Comparison of ENCODE assay signal across 8 cellular contexts in genomic region chr2:8684885-8685696, GRCh38. TPM values are rescaled to one million over a fixed set of nuclear protein-coding genes. Genes with fewer than 3 reads are reported as not detected.
DNase-seq lines count a peak whose midpoint lies in the region; ATAC-seq and TF ChIP-seq lines count a peak whose summit lies in the region.

No MANE protein-coding gene starts in this region.

- H3K36me3 Mint-ChIP-seq in CD4-positive, alpha-beta memory T cell, result peaks cover 0 to 25% of the 10 kb centered on the region in 2 donors
- peaks cover 5 to 20% (median 18%) of the 10 kb centered on the region in 3 experiments for H3K36me3 Mint-ChIP-seq in H9 (ENCODE audit: insufficient read depth in 1 of 3, low read depth in 3 of 3)
- H3K36me3 Mint-ChIP-seq in activated T-cell treated with anti-CD3 and anti-CD28 coated beads, Interleukin-2, amount 50 U/mL, for 24 hours (ENCODE audit: low read depth), result peaks cover 29% of the 10 kb centered on the region
- H3K36me3 Mint-ChIP-seq in natural killer cell, result peaks cover 20% of the 10 kb centered on the region

- peaks cover 14 to 38% (median 20%) of the 10 kb centered on the region in 4 donors for H3K4me1 Mint-ChIP-seq in CD4-positive, alpha-beta memory T cell
- H3K4me1 Mint-ChIP-seq in H9, result peaks cover 23 to 33% of the 10 kb centered on the region in 2 experiments
- peaks cover 23% of the 10 kb centered on the region for H3K4me1 Mint-ChIP-seq in activated T-cell treated with anti-CD3 and anti-CD28 coated beads, Interleukin-2, amount 50 U/mL, for 24 hours (ENCODE audit: low read depth)
- H3K4me1 Mint-ChIP-seq in natural killer cell, result peaks cover 35 to 40% of the 10 kb centered on the region in 2 donors

- H2BK12ac ChIP-seq in H9 (ENCODE audit: insufficient read length, low read depth, low read length), result no peak overlapping the region

- H3K27me3 Mint-ChIP-seq in CD4-positive, alpha-beta memory T cell, result peaks cover 0 to 4% of the 10 kb centered on the region in 2 donors
- H3K27me3 Mint-ChIP-seq in H9 (ENCODE audit: low read depth) (peaks cover 13% of the 10 kb centered on the region), natural killer cell (ENCODE audit: low read depth in 2 of 2) (no peaks in the 10 kb centered on the region)
- peaks cover 7% of the 10 kb centered on the region for H3K27me3 Mint-ChIP-seq in activated T-cell treated with anti-CD3 and anti-CD28 coated beads, Interleukin-2, amount 50 U/mL, for 24 hours

- H3K27me3 ChIP-seq in CD4-positive, alpha-beta memory T cell (ENCODE audit: insufficient read depth, low read length), result no peaks in the 10 kb centered on the region
- H3K27me3 ChIP-seq in H9 (ENCODE audit: insufficient read depth, low read length), result peaks cover 12% of the 10 kb centered on the region; the same call in 1 of the 2 replicates
- no peaks in the 10 kb centered on the region for H3K27me3 ChIP-seq in fibroblast of lung (ENCODE audit: control insufficient read depth, insufficient read depth, low read length)
- peaks cover 3% of the 10 kb centered on the region for H3K27me3 ChIP-seq in thymus (ENCODE audit: control insufficient read depth, insufficient read depth)

- H3K4me3 Mint-ChIP-seq in CD4-positive, alpha-beta memory T cell, result peak overlapping the region; percentile 88 to 100 (median 96)
- H3K4me3 Mint-ChIP-seq in H9, result peak overlapping the region; percentile 66 to 83
- H3K4me3 Mint-ChIP-seq in activated T-cell treated with anti-CD3 and anti-CD28 coated beads, Interleukin-2, amount 50 U/mL, for 24 hours, result peak overlapping the region; percentile 92
- H3K4me3 Mint-ChIP-seq in natural killer cell, result peak overlapping the region; percentile 99

- peaks cover 20% of the 10 kb centered on the region for H3K23me2 ChIP-seq in H9 (ENCODE audit: insufficient read length, low read depth, low read length, poor library complexity, severe bottlenecking)

- CTCF ChIA-PET in CD4-positive, alpha-beta memory T cell (lab: Charles Lee; ENCODE audit: partially characterized antibody), result interaction anchor here (0.8 to 1.8 kb wide), 9 partner anchors 8 to 1590 kb away, joined by 3 to 31 read pairs (median 3); no protein-coding TSS in a partner anchor

- H2BK15ac ChIP-seq in H9 (ENCODE audit: low read depth, low read length), result no peak overlapping the region

- peak overlapping the region; percentile 46 for H3K27ac ChIP-seq in CD4-positive, alpha-beta memory T cell (ENCODE audit: low read depth, low read length)
- H3K27ac ChIP-seq in H9 (ENCODE audit: insufficient read length, low read depth, low read length), result no peak overlapping the region
- H3K27ac ChIP-seq in fibroblast of lung (ENCODE audit: insufficient read depth, low read length), result peak overlapping the region; percentile 39
- peak overlapping the region; percentile 86 for H3K27ac ChIP-seq in thymus (ENCODE audit: low read depth)

- H4K8ac ChIP-seq in H9 (replicated peaks; ENCODE audit: insufficient read length, low read depth, low read length), result no peak overlapping the region

- H3K9me3 Mint-ChIP-seq in CD4-positive, alpha-beta memory T cell, result peaks cover 0 to 5% (median 0%) of the 10 kb centered on the region in 8 donors
- peaks cover 0 to 7% of the 10 kb centered on the region in 2 experiments; a peak in 2 of 5 replicates for H3K9me3 Mint-ChIP-seq in H9
- H3K9me3 Mint-ChIP-seq in activated T-cell treated with anti-CD3 and anti-CD28 coated beads, Interleukin-2, amount 50 U/mL, for 24 hours, result no peaks in the 10 kb centered on the region
- no peaks in the 10 kb centered on the region for H3K9me3 Mint-ChIP-seq in natural killer cell

- no peak overlapping the region for H3K14ac ChIP-seq in H9 (ENCODE audit: insufficient read depth, low read length)

- H3K23ac ChIP-seq in H9 (ENCODE audit: insufficient read length, low read depth, low read length), result no peak overlapping the region

- no peak overlapping the region for H2AK5ac ChIP-seq in H9 (ENCODE audit: insufficient read length, low read length)

- TF ChIP-seq CTCF in H9 (conservative IDR thresholded peaks at IDR 0.05) (no peak), fibroblast of lung (conservative IDR thresholded peaks at IDR 0.05 in 1 of 2, IDR thresholded peaks at IDR 0.05 in 1 of 2; ENCODE audit: low read depth in 1 of 2, low read length in 2 of 2) (no peak), natural killer cell (IDR thresholded peaks at IDR 0.05) (no peak)

- intact Hi-C loops in CD4-positive, alpha-beta memory T cell (cut with micrococcal nuclease), result loop anchor here (1.0 to 10.0 kb wide), 8 partner anchors 110 to 1588 kb away; partner anchors contain the start of genes KIDINS220 and MBOAT2
- intact Hi-C loops in natural killer cell (cut with micrococcal nuclease), result loop anchor here (5.0 to 10.0 kb wide), 6 partner anchors 143 to 938 kb away; no protein-coding TSS in a partner anchor

- H3K4me3 ChIP-seq in CD4-positive, alpha-beta memory T cell (ENCODE audit: low read length in 2 of 2), result peak overlapping the region; percentile 11 to 63
- peak overlapping the region; percentile 54 to 95 (median 73) for H3K4me3 ChIP-seq in fibroblast of lung (replicated peaks in 1 of 4; ENCODE audit: control extremely low read depth in 1 of 4, insufficient read depth in 1 of 4, low read depth in 3 of 4, low read length in 4 of 4)
- H3K4me3 ChIP-seq in thymus (ENCODE audit: low read length), result peak overlapping the region; percentile 62

- no peak overlapping the region for H2BK120ac ChIP-seq in H9 (ENCODE audit: low read depth, low read length, poor library complexity, severe bottlenecking)

- H3K56ac ChIP-seq in H9 (ENCODE audit: insufficient read length, low read depth, low read length), result no peak overlapping the region

- H3K4me2 ChIP-seq in H9 (ENCODE audit: insufficient read depth, insufficient read length, low read length) (peak overlapping the region; percentile 29), fibroblast of lung (ENCODE audit: extremely low read depth, insufficient read depth, low read length) (peak overlapping the region; percentile 88)

- peak overlapping the region; percentile 87 to 98 (median 91) for H3K27ac Mint-ChIP-seq in CD4-positive, alpha-beta memory T cell
- no peak overlapping the region for H3K27ac Mint-ChIP-seq in H9
- H3K27ac Mint-ChIP-seq in activated T-cell treated with anti-CD3 and anti-CD28 coated beads, Interleukin-2, amount 50 U/mL, for 24 hours, result peak overlapping the region; percentile 95
- H3K27ac Mint-ChIP-seq in natural killer cell, result peak overlapping the region; percentile 97 to 98

- no peaks in the 10 kb centered on the region for H3K9me3 ChIP-seq in CD4-positive, alpha-beta memory T cell (ENCODE audit: control insufficient read depth in 1 of 2, low read length in 2 of 2)
- H3K9me3 ChIP-seq in H9 (ENCODE audit: control insufficient read depth, low read depth, low read length) (no peaks in the 10 kb centered on the region), fibroblast of lung (ENCODE audit: control insufficient read depth, insufficient read depth, low read depth, low read length) (no peaks in the 10 kb centered on the region), thymus (ENCODE audit: control insufficient read depth) (no peaks in the 10 kb centered on the region)

- no peaks in the 10 kb centered on the region for H3K36me3 ChIP-seq in CD4-positive, alpha-beta memory T cell (ENCODE audit: insufficient read depth, low read length)
- H3K36me3 ChIP-seq in fibroblast of lung (ENCODE audit: control insufficient read depth, insufficient read depth, low read length) (no peaks in the 10 kb centered on the region), thymus (ENCODE audit: control insufficient read depth, insufficient read depth) (no peaks in the 10 kb centered on the region)

- H2BK20ac ChIP-seq in H9 (ENCODE audit: low read depth, low read length, poor library complexity, severe bottlenecking), result no peak overlapping the region

- no peak overlapping the region for H4K5ac ChIP-seq in H9 (ENCODE audit: insufficient read length, low read depth, low read length)

- peaks cover 18% of the 10 kb centered on the region for H3K4me1 ChIP-seq in CD4-positive, alpha-beta memory T cell (ENCODE audit: insufficient read depth, low read length)
- H3K4me1 ChIP-seq in H9 (ENCODE audit: insufficient read depth, low read length), result no peaks in the 10 kb centered on the region; the same call in 1 of the 2 replicates
- peaks cover 4% of the 10 kb centered on the region for H3K4me1 ChIP-seq in fibroblast of lung (ENCODE audit: control insufficient read depth, extremely low read depth, insufficient read depth, low read length)
- H3K4me1 ChIP-seq in thymus (ENCODE audit: control insufficient read depth, insufficient read depth, low read length), result peaks cover 12% of the 10 kb centered on the region

- no CpG with 5 or more reads among the region's 87 CpGs for WGBS in H9 (ENCODE audit: extremely low coverage, insufficient read length, low lambda C conversion rate)
- 2% methylated on average over 87 of the region's 87 CpGs for WGBS in thymus

- peak in 1 of 3 donors; percentile 0 for ATAC-seq in natural killer cell
- no peak for ATAC-seq in GM19324 (IDR thresholded peaks at IDR 0.05; ENCODE audit: low FRiP score, unreplicated experiment)

- H3K79me2 ChIP-seq in H9 (ENCODE audit: insufficient read depth, low read length) (peaks cover 2% of the 10 kb centered on the region; the same call in 1 of the 2 replicates), fibroblast of lung (ENCODE audit: control insufficient read depth, insufficient read depth, low read length) (peaks cover 19% of the 10 kb centered on the region)

- H3K9ac ChIP-seq in H9 (ENCODE audit: extremely low read depth, insufficient read length, low read length) (no peak overlapping the region), fibroblast of lung (ENCODE audit: insufficient read depth, low read length) (peak overlapping the region; percentile 51)

- H4K91ac ChIP-seq in H9 (ENCODE audit: insufficient read length, low read depth, low read length), result no peak overlapping the region

- H2BK5ac ChIP-seq in H9 (ENCODE audit: insufficient read length, low read length), result no peak overlapping the region

- H3K18ac ChIP-seq in H9 (ENCODE audit: insufficient read length, low read depth, low read length), result no peak overlapping the region

- H3K79me1 ChIP-seq in H9 (ENCODE audit: insufficient read depth, low read depth, low read length, poor library complexity, severe bottlenecking), result no peaks in the 10 kb centered on the region

- POLR2A ChIA-PET in CD4-positive, alpha-beta memory T cell (lab: Charles Lee; ENCODE audit: partially characterized antibody), result interaction anchor here (0.8 to 1.9 kb wide), 18 partner anchors 140 to 1258 kb away, joined by 3 to 27 read pairs (median 4); no protein-coding TSS in a partner anchor

- H2AFZ ChIP-seq in H9 (ENCODE audit: low read length) (no peak overlapping the region), fibroblast of lung (ENCODE audit: low read length) (peak overlapping the region; percentile 18)

- H3K4ac ChIP-seq in H9 (ENCODE audit: low read depth, low read length), result no peak overlapping the region

- H4K20me1 ChIP-seq in H9 (ENCODE audit: control insufficient read depth, insufficient read depth, insufficient read length), result no peaks in the 10 kb centered on the region
- H4K20me1 ChIP-seq in fibroblast of lung (ENCODE audit: control insufficient read depth, extremely low read depth, insufficient read depth, low read length), result no peaks in the 10 kb centered on the region

- no peak overlapping the region for H3T11ph ChIP-seq in H9 (ENCODE audit: low read length)

- peak; percentile 32 to 57 (median 35) for DNase-seq in CD4-positive, alpha-beta memory T cell
- peak; percentile 75 for DNase-seq in H9
- DNase-seq in NCI-H510A treated with DMSO at 0.1 percent for 48 hours (lab: John Stamatoyannopoulos, UW), result peak; percentile 80
- peak; percentile 80 for DNase-seq in activated T-cell treated with anti-CD3 and anti-CD28 coated beads, Interleukin-2, amount 50 U/mL, for 24 hours
- DNase-seq in fibroblast of lung (ENCODE audit: low read depth in 2 of 2), result peak; percentile 15 to 52
- no peak for DNase-seq in natural killer cell

RNA-seq across cellular contexts. Expression of gene ID2, which starts 3.2 kb away (rescaled TPM):
- 10 to 100 TPM; 50.8 to 56.4 TPM for total RNA-seq in CD4-positive, alpha-beta memory T cell
- polyA plus RNA-seq in CD4-positive, alpha-beta memory T cell, result 100 to 1,000 TPM; 138 to 191 TPM
- total RNA-seq in H9 (2021) (48.0 and 48.6 TPM in 2 replicates), fibroblast of lung (66.6 and 150 TPM in 2 replicates), natural killer cell (100 to 1,000 TPM; 185 to 209 (median 191) TPM)
- polyA plus RNA-seq in fibroblast of lung (23.1 and 92.5 TPM in 2 replicates), thymus (319 TPM)
- 19.0 and 59.9 TPM in 2 replicates for polyA plus RNA-seq in fibroblast of lung (2012)
- 20.2 and 61.7 TPM in 2 replicates for polyA minus RNA-seq in fibroblast of lung (ENCODE audit: low replicate concordance)

Comparison
In these comparisons a context has a peak if more than half of its experiments do, and no peak if none do; other contexts are left out.
1. H3K27ac Mint-ChIP-seq: peak in CD4-positive, alpha-beta memory T cell (7 of 7), activated T-cell treated with anti-CD3 and anti-CD28 coated beads, Interleukin-2, amount 50 U/mL, for 24 hours (single experiment) and natural killer cell (2 of 2); none in H9 (0 of 3).
2. Peak in every context shown above with its lines, with median percentiles within 50 percentile points of each other: H3K4me3 ChIP-seq and H3K4me3 Mint-ChIP-seq.